ENCODE assay signal across 8 cellular contexts in genomic region chr1:37795340-37796110, GRCh38. TPM values are rescaled to one million over a fixed set of nuclear protein-coding genes. Genes with fewer than 3 reads are reported as not detected.
DNase-seq lines count a peak whose midpoint lies in the region; ATAC-seq and TF ChIP-seq lines count a peak whose summit lies in the region.

No MANE protein-coding gene starts in this region.

- H3K27me3 Mint-ChIP-seq in activated T-helper 1 cell treated with anti-CD3 and anti-CD28 coated beads, Interleukin-12 subunit alpha, Interleukin-12 subunit beta, Interleukin-2, Interleukin-4 antibody, amounts not matched to agents 30 ng/mL and 10 ng/mL and 1 ng/mL, durations not matched to agents 14 hours and 24 hours and 36 hours (ENCODE audit: insufficient read depth), result peaks cover 34% of the 10 kb centered on the region

- DNase-seq in GM10266 (ENCODE audit: extremely low spot score) (peak; percentile 85), NCI-H2196 treated with DMSO at 0.1 percent for 48 hours (lab: John Stamatoyannopoulos, UW; ENCODE audit: unreplicated experiment) (peak; percentile 20), heart right ventricle (peak; percentile 41 to 61), retina (peak; percentile 76), SIG-M5 (lab: John Stamatoyannopoulos, UW) (no peak), dedifferentiated amniotic fluid mesenchymal stem cell (ENCODE audit: extremely low spot score) (no peak)
- DNase-seq in activated T-helper 1 cell treated with anti-CD3 and anti-CD28 coated beads, Interleukin-12 subunit alpha, Interleukin-12 subunit beta, Interleukin-2, Interleukin-4 antibody, amounts not matched to agents 30 ng/mL and 10 ng/mL and 1 ng/mL, durations not matched to agents 14 hours and 24 hours and 36 hours (ENCODE audit: low spot score), result peak; percentile 51

- 23 to 25% methylated on average over 22 of the region's 22 CpGs for WGBS in heart right ventricle, 2 donors

- H3K36me3 ChIP-seq in heart right ventricle, result peaks cover 0 to 15% (median 0%) of the 10 kb centered on the region in 9 donors

- intact Hi-C loops in activated T-helper 1 cell treated with anti-CD3 and anti-CD28 coated beads, Interleukin-12 subunit alpha, Interleukin-12 subunit beta, Interleukin-2, Interleukin-4 antibody, amounts not matched to agents 30 ng/mL and 10 ng/mL and 1 ng/mL, durations not matched to agents 14 hours and 24 hours and 36 hours (cut with micrococcal nuclease), result loop anchor here (2.0 kb wide), 2 partner anchors 13 to 29 kb away; partner anchors contain the start of gene YRDC
- intact Hi-C loops in heart right ventricle (cut with DNase I), result no loop called here

- H3K4me1 Mint-ChIP-seq in activated T-helper 1 cell treated with anti-CD3 and anti-CD28 coated beads, Interleukin-12 subunit alpha, Interleukin-12 subunit beta, Interleukin-2, Interleukin-4 antibody, amounts not matched to agents 30 ng/mL and 10 ng/mL and 1 ng/mL, durations not matched to agents 14 hours and 24 hours and 36 hours (ENCODE audit: low read depth), result peaks cover 14% of the 10 kb centered on the region

- no peaks in the 10 kb centered on the region for H3K9me3 Mint-ChIP-seq in activated T-helper 1 cell treated with anti-CD3 and anti-CD28 coated beads, Interleukin-12 subunit alpha, Interleukin-12 subunit beta, Interleukin-2, Interleukin-4 antibody, amounts not matched to agents 30 ng/mL and 10 ng/mL and 1 ng/mL, durations not matched to agents 14 hours and 24 hours and 36 hours

- no peaks in the 10 kb centered on the region for H3K9me3 ChIP-seq in heart right ventricle

- ATAC-seq in heart right ventricle, result peak; percentile 44 to 81 (median 76)
- ATAC-seq in GM19397 (IDR thresholded peaks at IDR 0.05; ENCODE audit: unreplicated experiment), result no peak

- peak overlapping the region in 2 of 10 donors; percentile 61 to 67 for H3K4me3 ChIP-seq in heart right ventricle

- H3K27me3 ChIP-seq in heart right ventricle, result peaks cover 0 to 33% (median 0%) of the 10 kb centered on the region in 7 donors

- no peak overlapping the region for H3K27ac Mint-ChIP-seq in activated T-helper 1 cell treated with anti-CD3 and anti-CD28 coated beads, Interleukin-12 subunit alpha, Interleukin-12 subunit beta, Interleukin-2, Interleukin-4 antibody, amounts not matched to agents 30 ng/mL and 10 ng/mL and 1 ng/mL, durations not matched to agents 14 hours and 24 hours and 36 hours

- TF ChIP-seq CTCF in GM10266 (IDR thresholded peaks at IDR 0.05; ENCODE audit: control insufficient read depth, insufficient read depth, low read depth, missing control alignments) (no peak), heart right ventricle (IDR thresholded peaks at IDR 0.05) (no peak)

- peaks cover 5% of the 10 kb centered on the region for H3K36me3 Mint-ChIP-seq in activated T-helper 1 cell treated with anti-CD3 and anti-CD28 coated beads, Interleukin-12 subunit alpha, Interleukin-12 subunit beta, Interleukin-2, Interleukin-4 antibody, amounts not matched to agents 30 ng/mL and 10 ng/mL and 1 ng/mL, durations not matched to agents 14 hours and 24 hours and 36 hours (ENCODE audit: low read depth)

- peaks cover 0 to 22% (median 16%) of the 10 kb centered on the region in 9 donors for H3K4me1 ChIP-seq in heart right ventricle

- no peak overlapping the region for H3K27ac ChIP-seq in heart right ventricle

- H3K4me3 Mint-ChIP-seq in activated T-helper 1 cell treated with anti-CD3 and anti-CD28 coated beads, Interleukin-12 subunit alpha, Interleukin-12 subunit beta, Interleukin-2, Interleukin-4 antibody, amounts not matched to agents 30 ng/mL and 10 ng/mL and 1 ng/mL, durations not matched to agents 14 hours and 24 hours and 36 hours, result peak overlapping the region; percentile 80

RNA-seq across cellular contexts. Expression of gene MANEAL, which starts 1.9 kb away (rescaled TPM):
- 3.6 and 4.0 TPM in 2 replicates for total RNA-seq in activated T-helper 1 cell treated with anti-CD3 and anti-CD28 coated beads, Interleukin-12 subunit alpha, Interleukin-12 subunit beta, Interleukin-2, Interleukin-4 antibody, amounts not matched to agents 30 ng/mL and 10 ng/mL and 1 ng/mL, durations not matched to agents 14 hours and 24 hours and 36 hours
- total RNA-seq in heart right ventricle, result 1 to 10 TPM in 8 of 10 donors, under 1 TPM in 2; 0.69 to 3.1 (median 1.6) TPM
- under 1 TPM; 0.66 to 0.75 TPM for polyA plus RNA-seq in heart right ventricle

RNA-seq across cellular contexts. Expression of gene C1orf122, which starts 12.1 kb away (rescaled TPM):
- 30.7 and 33.3 TPM in 2 replicates for total RNA-seq in activated T-helper 1 cell treated with anti-CD3 and anti-CD28 coated beads, Interleukin-12 subunit alpha, Interleukin-12 subunit beta, Interleukin-2, Interleukin-4 antibody, amounts not matched to agents 30 ng/mL and 10 ng/mL and 1 ng/mL, durations not matched to agents 14 hours and 24 hours and 36 hours
- total RNA-seq in heart right ventricle, result 10 to 100 TPM; 37.8 to 53.0 (median 46.0) TPM
- 10 to 100 TPM; 45.9 to 48.1 TPM for polyA plus RNA-seq in heart right ventricle

RNA-seq across cellular contexts. Expression of gene YRDC, which starts 12.5 kb away (rescaled TPM):
- 73.9 and 77.6 TPM in 2 replicates for total RNA-seq in activated T-helper 1 cell treated with anti-CD3 and anti-CD28 coated beads, Interleukin-12 subunit alpha, Interleukin-12 subunit beta, Interleukin-2, Interleukin-4 antibody, amounts not matched to agents 30 ng/mL and 10 ng/mL and 1 ng/mL, durations not matched to agents 14 hours and 24 hours and 36 hours
- 1 to 10 TPM; 3.3 to 9.1 (median 5.5) TPM for total RNA-seq in heart right ventricle
- 10 to 100 TPM in 1 of 2 donors, 1 to 10 TPM in 1; 4.3 to 15.9 TPM for polyA plus RNA-seq in heart right ventricle

RNA-seq across cellular contexts. Expression of gene EPHA10, which starts 30.6 kb away (rescaled TPM):
- total RNA-seq in activated T-helper 1 cell treated with anti-CD3 and anti-CD28 coated beads, Interleukin-12 subunit alpha, Interleukin-12 subunit beta, Interleukin-2, Interleukin-4 antibody, amounts not matched to agents 30 ng/mL and 10 ng/mL and 1 ng/mL, durations not matched to agents 14 hours and 24 hours and 36 hours, result 0.05 and 0.27 TPM in 2 replicates
- under 1 TPM in 4 of 10 donors, not detected in 6; 0.04 to 0.15 (median 0.06) TPM for total RNA-seq in heart right ventricle
- polyA plus RNA-seq in heart right ventricle, result under 1 TPM; 0.04 to 0.15 TPM

Comparison
In these comparisons a context has a peak if more than half of its experiments do, and no peak if none do; other contexts are left out.
1. DNase-seq: peak in GM10266 (single experiment), NCI-H2196 treated with DMSO at 0.1 percent for 48 hours (single experiment), activated T-helper 1 cell treated with anti-CD3 and anti-CD28 coated beads, Interleukin-12 subunit alpha, Interleukin-12 subunit beta, Interleukin-2, Interleukin-4 antibody, amounts not matched to agents 30 ng/mL and 10 ng/mL and 1 ng/mL, durations not matched to agents 14 hours and 24 hours and 36 hours (single experiment), heart right ventricle (2 of 2) and retina (single experiment); none in SIG-M5 (single experiment) and dedifferentiated amniotic fluid mesenchymal stem cell (single experiment).